1 cellular context compared by ENCODE assay signal in the genomic region with DNA sequence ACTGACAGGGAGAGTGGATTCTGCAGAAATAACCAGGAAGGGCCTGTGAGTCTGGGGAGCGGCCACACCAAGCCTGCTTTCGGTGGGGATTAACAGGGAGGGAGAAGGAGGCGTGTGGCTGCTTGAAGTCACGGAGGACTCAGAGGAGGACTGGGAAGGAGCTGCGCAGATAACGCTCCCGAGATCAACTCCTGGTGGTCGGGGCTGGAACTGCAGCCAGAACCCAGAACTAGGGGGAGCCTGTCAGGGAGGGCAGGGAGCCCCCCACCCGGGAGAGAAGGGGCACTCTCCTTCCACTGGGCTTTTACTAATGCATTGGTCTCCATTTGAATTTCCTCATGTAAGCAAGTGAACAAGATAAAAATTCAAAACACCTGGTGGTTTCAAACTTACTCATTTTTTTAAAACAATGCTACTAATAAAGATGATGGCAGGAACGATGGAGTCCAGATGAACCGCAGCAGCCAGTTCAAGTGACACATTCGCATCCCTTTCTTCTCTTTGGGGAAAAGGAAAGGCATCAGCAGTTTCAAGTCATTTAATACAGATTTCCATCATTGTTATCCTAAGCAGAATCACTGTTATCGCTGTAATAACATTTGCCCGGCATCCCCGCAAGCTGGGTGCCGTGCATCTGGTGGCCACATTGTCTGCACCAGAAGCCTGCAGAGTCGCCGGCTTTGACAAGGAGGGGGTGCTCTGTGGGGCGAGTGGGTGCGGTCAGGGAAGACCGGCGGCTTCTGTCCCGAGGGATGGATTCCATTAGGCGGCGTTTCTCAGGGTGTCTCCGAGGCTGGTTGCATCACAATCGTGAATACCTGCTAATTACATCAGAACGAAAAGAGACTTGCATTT.
TF ChIP-seq lines count a peak whose summit lies in the region.

No MANE protein-coding gene starts in this region.

TF ChIP-seq in H1, 55 proteins besides CTCF, POLR2A, EP300 and RAD21 (continued from another document):
- TF ChIP-seq MAFK (IDR thresholded peaks at IDR 0.05; ENCODE audit: low read depth, low read length) (no peak), HDAC2 (IDR thresholded peaks at IDR 0.05; ENCODE audit: borderline replicate concordance in 1 of 2, low read depth in 2 of 2, low read length in 2 of 2) (no peak), TEAD4 (IDR thresholded peaks at IDR 0.05; ENCODE audit: low read depth, low read length) (0 out of 2 replicates have a peak, but pooled peaks have one; percentile 19), E2F6 (IDR thresholded peaks at IDR 0.05) (peak; percentile 31; the same call in 1 of the 2 replicates), TCF12 (IDR thresholded peaks at IDR 0.05; ENCODE audit: low read depth, low read length) (no peak), KDM4A (IDR thresholded peaks at IDR 0.05; ENCODE audit: low read depth, low read length, severe bottlenecking) (no peak), RFX5 (IDR thresholded peaks at IDR 0.05; ENCODE audit: borderline replicate concordance, low read depth, low read length) (no peak), CREB1 (IDR thresholded peaks at IDR 0.05) (no peak), FOSL1 (IDR thresholded peaks at IDR 0.05; ENCODE audit: insufficient read depth, low read depth, low read length) (no peak), SIX5 (IDR thresholded peaks at IDR 0.05; ENCODE audit: low read depth, low read length) (no peak), HDAC6 (IDR thresholded peaks at IDR 0.05; ENCODE audit: low read depth, low read length) (no peak), JUND (IDR thresholded peaks at IDR 0.05; ENCODE audit: low read length) (no peak), RBBP5 (IDR thresholded peaks at IDR 0.05; ENCODE audit: borderline replicate concordance, low read depth, low read length) (no peak), CHD1 (IDR thresholded peaks at IDR 0.05; ENCODE audit: low read depth, low read length) (no peak), PHF8 (conservative IDR thresholded peaks at IDR 0.05; ENCODE audit: low read depth, low read length) (no peak)
- TF ChIP-seq, protein P1, sequence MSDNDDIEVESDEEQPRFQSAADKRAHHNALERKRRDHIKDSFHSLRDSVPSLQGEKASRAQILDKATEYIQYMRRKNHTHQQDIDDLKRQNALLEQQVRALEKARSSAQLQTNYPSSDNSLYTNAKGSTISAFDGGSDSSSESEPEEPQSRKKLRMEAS (IDR thresholded peaks at IDR 0.05) = peak; percentile 29; the same call in 1 of the 2 replicates
